Comparison of ENCODE assay signal across 3 cellular contexts in the genomic region with DNA sequence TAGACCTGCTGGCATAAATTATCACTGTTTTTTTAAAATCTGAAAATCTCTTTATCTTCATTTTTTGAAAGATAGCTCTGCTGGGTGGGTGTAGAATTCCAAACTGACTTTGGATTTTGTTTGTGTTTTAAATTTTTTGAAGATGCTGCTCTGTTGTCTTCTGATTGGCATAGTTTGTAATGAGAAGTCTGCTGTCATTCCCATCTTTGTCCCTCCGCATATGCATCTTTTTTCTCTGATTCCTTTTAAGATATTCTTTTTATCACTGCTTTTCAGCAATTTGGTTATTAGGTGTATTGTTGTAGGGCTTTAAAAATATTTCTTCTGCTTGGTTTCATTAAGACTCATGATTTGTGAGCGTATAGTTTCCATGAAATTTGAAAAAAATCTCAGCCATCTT.
TF ChIP-seq lines count a peak whose summit lies in the region.

No MANE protein-coding gene starts in this region.

TF ChIP-seq in HepG2, 621 proteins besides CTCF, POLR2A, EP300 and RAD21:
- no peak for TF ChIP-seq ZKSCAN5 (CRISPR knock-in tag; IDR thresholded peaks at IDR 0.05)
- TF ChIP-seq ZNF317 (CRISPR knock-in tag; IDR thresholded peaks at IDR 0.05): peak; percentile 93

TF ChIP-seq in HCT116, 20 proteins besides CTCF, POLR2A, EP300 and RAD21:
- no peak for TF ChIP-seq POLR2AphosphoS5 (IDR thresholded peaks at IDR 0.05; ENCODE audit: low read depth, low read length)
- peak; percentile 51; the same call in 1 of the 2 replicates for TF ChIP-seq CBX3 (IDR thresholded peaks at IDR 0.05; ENCODE audit: low read depth)
TF ChIP-seq in HCT116: peak in this region for 1.

TF ChIP-seq in WTC11, 78 proteins besides CTCF, POLR2A, EP300 and RAD21:
- TF ChIP-seq ZNF317 (CRISPR knock-in tag; IDR thresholded peaks at IDR 0.05; ENCODE audit: borderline replicate concordance, low read depth): peak; percentile 88
- TF ChIP-seq, protein P1, sequence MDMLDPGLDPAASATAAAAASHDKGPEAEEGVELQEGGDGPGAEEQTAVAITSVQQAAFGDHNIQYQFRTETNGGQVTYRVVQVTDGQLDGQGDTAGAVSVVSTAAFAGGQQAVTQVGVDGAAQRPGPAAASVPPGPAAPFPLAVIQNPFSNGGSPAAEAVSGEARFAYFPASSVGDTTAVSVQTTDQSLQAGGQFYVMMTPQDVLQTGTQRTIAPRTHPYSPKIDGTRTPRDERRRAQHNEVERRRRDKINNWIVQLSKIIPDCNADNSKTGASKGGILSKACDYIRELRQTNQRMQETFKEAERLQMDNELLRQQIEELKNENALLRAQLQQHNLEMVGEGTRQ (CRISPR knock-in tag; IDR thresholded peaks at IDR 0.05): no peak
- no peak for TF ChIP-seq NFATC4 (CRISPR knock-in tag; IDR thresholded peaks at IDR 0.05)
- TF ChIP-seq, protein P2, sequence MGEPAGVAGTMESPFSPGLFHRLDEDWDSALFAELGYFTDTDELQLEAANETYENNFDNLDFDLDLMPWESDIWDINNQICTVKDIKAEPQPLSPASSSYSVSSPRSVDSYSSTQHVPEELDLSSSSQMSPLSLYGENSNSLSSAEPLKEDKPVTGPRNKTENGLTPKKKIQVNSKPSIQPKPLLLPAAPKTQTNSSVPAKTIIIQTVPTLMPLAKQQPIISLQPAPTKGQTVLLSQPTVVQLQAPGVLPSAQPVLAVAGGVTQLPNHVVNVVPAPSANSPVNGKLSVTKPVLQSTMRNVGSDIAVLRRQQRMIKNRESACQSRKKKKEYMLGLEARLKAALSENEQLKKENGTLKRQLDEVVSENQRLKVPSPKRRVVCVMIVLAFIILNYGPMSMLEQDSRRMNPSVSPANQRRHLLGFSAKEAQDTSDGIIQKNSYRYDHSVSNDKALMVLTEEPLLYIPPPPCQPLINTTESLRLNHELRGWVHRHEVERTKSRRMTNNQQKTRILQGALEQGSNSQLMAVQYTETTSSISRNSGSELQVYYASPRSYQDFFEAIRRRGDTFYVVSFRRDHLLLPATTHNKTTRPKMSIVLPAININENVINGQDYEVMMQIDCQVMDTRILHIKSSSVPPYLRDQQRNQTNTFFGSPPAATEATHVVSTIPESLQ (CRISPR knock-in tag; IDR thresholded peaks at IDR 0.05): no peak
- no peak for TF ChIP-seq TEAD4 (CRISPR knock-in tag; IDR thresholded peaks at IDR 0.05)
